8 cellular contexts compared by ENCODE assay signal in genomic region chr16:83802135-83802534, GRCh38. TPM values are rescaled to one million over a fixed set of nuclear protein-coding genes. Genes with fewer than 3 reads are reported as not detected.
A peak's percentile ranks its signal among the peaks of the same experiment; 100 is the strongest.
DNase-seq lines count a peak whose midpoint lies in the region; ATAC-seq, FAIRE-seq and TF ChIP-seq lines count a peak whose summit lies in the region.

No MANE protein-coding gene starts in this region.

- TF ChIP-seq EP300 in sigmoid colon (IDR thresholded peaks at IDR 0.05): no peak

- peak overlapping the region; percentile 11; the same call in 1 of the 2 replicates for H3K4me3 ChIP-seq in HUES64 (ENCODE audit: low read length)
- peak overlapping the region; percentile 22 to 54 (median 41) for H3K4me3 ChIP-seq in fibroblast of lung (replicated peaks in 1 of 4; ENCODE audit: control extremely low read depth in 1 of 4, insufficient read depth in 1 of 4, low read depth in 3 of 4, low read length in 4 of 4)
- peak overlapping the region in 3 of 4 donors; percentile 9 to 33 (median 30) for H3K4me3 ChIP-seq in sigmoid colon
- no peak overlapping the region for H3K4me3 ChIP-seq in uterus
- H3K4me3 ChIP-seq in kidney (ENCODE audit: low read length in 2 of 2): peak overlapping the region in 1 of 2 donors; percentile 47

- TF ChIP-seq POLR2A in sigmoid colon (IDR thresholded peaks at IDR 0.05): no peak
- no peak for TF ChIP-seq POLR2A in uterus (IDR thresholded peaks at IDR 0.05)

- no peak for TF ChIP-seq CTCF in fibroblast of lung (conservative IDR thresholded peaks at IDR 0.05 in 1 of 2, IDR thresholded peaks at IDR 0.05 in 1 of 2; ENCODE audit: low read depth in 1 of 2, low read length in 2 of 2)
- TF ChIP-seq CTCF in sigmoid colon (IDR thresholded peaks at IDR 0.05): no peak
- no peak for TF ChIP-seq CTCF in uterus (IDR thresholded peaks at IDR 0.05)
- TF ChIP-seq CTCF in kidney (IDR thresholded peaks at IDR 0.05; ENCODE audit: borderline replicate concordance, extremely low read depth, insufficient read depth): no peak

- H3K4me1 ChIP-seq in HUES64 (ENCODE audit: insufficient read depth, low read length) (peaks cover 18% of the 10 kb centered on the region), fibroblast of lung (ENCODE audit: control insufficient read depth, extremely low read depth, insufficient read depth, low read length) (peaks cover 4% of the 10 kb centered on the region), sigmoid colon (peaks cover 0 to 10% (median 2%) of the 10 kb centered on the region in 4 donors), uterus (no peaks in the 10 kb centered on the region), kidney (ENCODE audit: control insufficient read depth in 1 of 2, insufficient read depth in 1 of 2, low read depth in 1 of 2, low read length in 2 of 2) (peaks cover 3% of the 10 kb centered on the region in 2 donors)

- H3K9ac ChIP-seq in HUES64 (ENCODE audit: low read depth, low read length): peak overlapping the region; percentile 46
- no peak overlapping the region for H3K9ac ChIP-seq in fibroblast of lung (ENCODE audit: insufficient read depth, low read length)
- H3K9ac ChIP-seq in kidney (ENCODE audit: low read length in 2 of 2): no peak overlapping the region

- H3K79me2 ChIP-seq in fibroblast of lung (ENCODE audit: control insufficient read depth, insufficient read depth, low read length): no peaks in the 10 kb centered on the region

- peak overlapping the region; percentile 48 for H2AFZ ChIP-seq in fibroblast of lung (ENCODE audit: low read length)

- no peaks in the 10 kb centered on the region for H3K36me3 ChIP-seq in HUES64 (ENCODE audit: insufficient read depth, low read length)
- H3K36me3 ChIP-seq in fibroblast of lung (ENCODE audit: control insufficient read depth, insufficient read depth, low read length): no peaks in the 10 kb centered on the region
- no peaks in the 10 kb centered on the region for H3K36me3 ChIP-seq in sigmoid colon
- no peaks in the 10 kb centered on the region for H3K36me3 ChIP-seq in uterus
- no peaks in the 10 kb centered on the region for H3K36me3 ChIP-seq in kidney (ENCODE audit: control insufficient read depth in 1 of 2, insufficient read depth in 2 of 2, low read length in 2 of 2)

- intact Hi-C loops in sigmoid colon (cut with DNase I): no loop called here
- intact Hi-C loops in uterus (cut with DNase I; ENCODE audit: low total_unique reads): no loop called here
- intact Hi-C loops in kidney (cut with DNase I): no loop called here

- peak overlapping the region; percentile 75 for H3K27ac ChIP-seq in HUES64 (ENCODE audit: low read depth, low read length)
- H3K27ac ChIP-seq in fibroblast of lung (ENCODE audit: insufficient read depth, low read length): peak overlapping the region; percentile 62
- peak overlapping the region in 2 of 4 donors; percentile 29 to 51 for H3K27ac ChIP-seq in sigmoid colon
- H3K27ac ChIP-seq in uterus: peak overlapping the region in 1 of 2 donors; percentile 16
- no peak overlapping the region for H3K27ac ChIP-seq in kidney (ENCODE audit: low read depth in 2 of 2, low read length in 2 of 2)

- H4K20me1 ChIP-seq in fibroblast of lung (ENCODE audit: control insufficient read depth, extremely low read depth, insufficient read depth, low read length): no peaks in the 10 kb centered on the region

- DNase-seq in fibroblast of lung (ENCODE audit: low read depth in 2 of 2): peak; percentile 67 to 81
- no peak for DNase-seq in sigmoid colon
- no peak for DNase-seq in uterus
- DNase-seq in NCI-H2029 (lab: John Stamatoyannopoulos, UW): no peak
- no peak for DNase-seq in kidney

- peak overlapping the region; percentile 76 for H3K4me2 ChIP-seq in fibroblast of lung (ENCODE audit: extremely low read depth, insufficient read depth, low read length)

- 26% methylated on average over 4 of the region's 6 CpGs for WGBS in HUES64
- 13 to 40% methylated on average over 6 of the region's 6 CpGs for WGBS in sigmoid colon, 2 donors

- H3K9me3 ChIP-seq in HUES64 (ENCODE audit: insufficient read depth, low read depth, low read length): no peaks in the 10 kb centered on the region
- no peaks in the 10 kb centered on the region for H3K9me3 ChIP-seq in fibroblast of lung (ENCODE audit: control insufficient read depth, insufficient read depth, low read depth, low read length)
- H3K9me3 ChIP-seq in sigmoid colon: no peaks in the 10 kb centered on the region
- no peaks in the 10 kb centered on the region for H3K9me3 ChIP-seq in uterus
- no peaks in the 10 kb centered on the region for H3K9me3 ChIP-seq in kidney (ENCODE audit: control insufficient read depth in 1 of 2, low read length in 2 of 2)

- H3K27me3 ChIP-seq in HUES64 (ENCODE audit: insufficient read depth, low read length): no peaks in the 10 kb centered on the region
- no peaks in the 10 kb centered on the region for H3K27me3 ChIP-seq in fibroblast of lung (ENCODE audit: control insufficient read depth, insufficient read depth, low read length)
- H3K27me3 ChIP-seq in sigmoid colon: no peaks in the 10 kb centered on the region
- H3K27me3 ChIP-seq in uterus: no peaks in the 10 kb centered on the region

- no peak for FAIRE-seq in kidney (lab: Jason Lieb, UNC)

- ATAC-seq in GM18867 (IDR thresholded peaks at IDR 0.05; ENCODE audit: unreplicated experiment) (peak; percentile 75), GM21528 (IDR thresholded peaks at IDR 0.05; ENCODE audit: low FRiP score, unreplicated experiment) (no peak)

RNA-seq across cellular contexts. Expression of gene HSBP1, which starts 5.6 kb away (rescaled TPM):
- 163 TPM for polyA plus RNA-seq in HUES64 (2013, experiment 1 of 2)
- polyA plus RNA-seq in HUES64 (2013, experiment 2 of 2): 201 TPM
- total RNA-seq in fibroblast of lung (111 and 184 TPM in 2 replicates), sigmoid colon (10 to 100 TPM in 3 of 4 donors, 1 to 10 TPM in 1; 7.5 to 16.9 (median 12.7) TPM), uterus (10 to 100 TPM in 3 of 4 donors, 1 to 10 TPM in 1; 6.1 to 70.5 (median 19.9) TPM), kidney (110 TPM)
- polyA plus RNA-seq in fibroblast of lung (135 and 169 TPM in 2 replicates), sigmoid colon (10 to 100 TPM; 28.7 to 40.6 (median 36.6) TPM), kidney (ENCODE audit: insufficient read depth, low read depth, low replicate concordance) (192 TPM)
- 219 and 277 TPM in 2 replicates for polyA plus RNA-seq in fibroblast of lung (2012)
- polyA minus RNA-seq in fibroblast of lung (ENCODE audit: low replicate concordance): 27.7 and 38.8 TPM in 2 replicates

Comparison
In these comparisons a context has a peak if more than half of its experiments do, and no peak if none do; other contexts are left out.
1. H3K27ac ChIP-seq: peak in HUES64 (single experiment) and fibroblast of lung (single experiment); none in kidney (0 of 2).
2. H3K4me3 ChIP-seq: peak in HUES64 (single experiment), fibroblast of lung (4 of 4) and sigmoid colon (3 of 4); none in uterus (0 of 2).
3. DNase-seq: peak in fibroblast of lung (2 of 2); none in sigmoid colon (single experiment), uterus (0 of 2), NCI-H2029 (single experiment) and kidney (single experiment).